ENCODE assay signal across 2 cellular contexts in the genomic region with DNA sequence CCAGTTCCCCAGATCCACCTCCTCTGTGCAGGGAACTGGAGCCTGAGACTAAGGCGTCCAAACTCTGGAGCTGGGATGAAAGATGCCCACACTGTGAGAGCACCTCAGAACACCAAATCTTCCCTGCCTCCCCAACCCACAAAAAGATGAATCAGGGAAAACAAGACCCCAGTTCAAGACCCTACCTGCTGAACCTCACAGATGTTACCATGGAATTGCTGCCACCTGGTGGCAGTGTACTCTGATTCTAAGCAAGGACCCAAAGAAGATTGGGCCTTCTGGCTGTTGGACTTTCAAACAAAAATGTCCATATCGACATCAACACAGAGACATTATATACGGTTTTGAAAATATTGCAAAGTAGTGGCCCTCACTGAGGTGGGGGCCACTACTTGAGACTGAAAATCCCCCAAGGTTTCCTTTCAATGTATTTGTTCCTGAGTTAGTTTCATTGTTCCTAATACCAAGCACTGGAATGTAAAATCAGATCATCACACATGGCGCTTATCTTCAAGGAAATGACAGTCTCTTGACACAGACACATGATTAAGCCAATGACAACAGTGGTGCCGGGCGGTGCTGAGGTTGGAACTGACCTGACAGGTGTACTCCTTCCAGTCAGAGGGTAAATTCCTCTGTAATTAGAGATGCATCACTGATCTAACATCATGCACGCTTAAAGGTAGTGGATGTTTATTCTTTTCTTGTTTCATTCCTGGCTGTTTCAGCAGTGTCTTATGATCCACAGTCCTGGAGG.
TF ChIP-seq lines count a peak whose summit lies in the region.

No MANE protein-coding gene starts in this region.

TF ChIP-seq in HCT116, 20 proteins besides CTCF, POLR2A, EP300 and RAD21:
- TF ChIP-seq SP1 (IDR thresholded peaks at IDR 0.05; ENCODE audit: low read depth) (no peak), CEBPB (IDR thresholded peaks at IDR 0.05; ENCODE audit: low read depth) (no peak), CBX3 (IDR thresholded peaks at IDR 0.05; ENCODE audit: low read depth) (no peak), JUND (IDR thresholded peaks at IDR 0.05) (no peak), ZNF274 (IDR thresholded peaks at IDR 0.05; ENCODE audit: low read depth, low read length) (no peak), SRF (IDR thresholded peaks at IDR 0.05; ENCODE audit: low read depth) (no peak), FOSL1 (IDR thresholded peaks at IDR 0.05; ENCODE audit: low read depth) (no peak), ELF1 (IDR thresholded peaks at IDR 0.05; ENCODE audit: borderline replicate concordance, low read depth) (no peak), TCF7L2 (IDR thresholded peaks at IDR 0.05; ENCODE audit: borderline replicate concordance, extremely low read depth, insufficient read depth, insufficient read length) (no peak), SIN3A (IDR thresholded peaks at IDR 0.05; ENCODE audit: low read depth) (no peak), ZBTB33 (IDR thresholded peaks at IDR 0.05; ENCODE audit: extremely low read depth, insufficient replicate concordance, low read length) (no peak)
- TF ChIP-seq, protein P1, sequence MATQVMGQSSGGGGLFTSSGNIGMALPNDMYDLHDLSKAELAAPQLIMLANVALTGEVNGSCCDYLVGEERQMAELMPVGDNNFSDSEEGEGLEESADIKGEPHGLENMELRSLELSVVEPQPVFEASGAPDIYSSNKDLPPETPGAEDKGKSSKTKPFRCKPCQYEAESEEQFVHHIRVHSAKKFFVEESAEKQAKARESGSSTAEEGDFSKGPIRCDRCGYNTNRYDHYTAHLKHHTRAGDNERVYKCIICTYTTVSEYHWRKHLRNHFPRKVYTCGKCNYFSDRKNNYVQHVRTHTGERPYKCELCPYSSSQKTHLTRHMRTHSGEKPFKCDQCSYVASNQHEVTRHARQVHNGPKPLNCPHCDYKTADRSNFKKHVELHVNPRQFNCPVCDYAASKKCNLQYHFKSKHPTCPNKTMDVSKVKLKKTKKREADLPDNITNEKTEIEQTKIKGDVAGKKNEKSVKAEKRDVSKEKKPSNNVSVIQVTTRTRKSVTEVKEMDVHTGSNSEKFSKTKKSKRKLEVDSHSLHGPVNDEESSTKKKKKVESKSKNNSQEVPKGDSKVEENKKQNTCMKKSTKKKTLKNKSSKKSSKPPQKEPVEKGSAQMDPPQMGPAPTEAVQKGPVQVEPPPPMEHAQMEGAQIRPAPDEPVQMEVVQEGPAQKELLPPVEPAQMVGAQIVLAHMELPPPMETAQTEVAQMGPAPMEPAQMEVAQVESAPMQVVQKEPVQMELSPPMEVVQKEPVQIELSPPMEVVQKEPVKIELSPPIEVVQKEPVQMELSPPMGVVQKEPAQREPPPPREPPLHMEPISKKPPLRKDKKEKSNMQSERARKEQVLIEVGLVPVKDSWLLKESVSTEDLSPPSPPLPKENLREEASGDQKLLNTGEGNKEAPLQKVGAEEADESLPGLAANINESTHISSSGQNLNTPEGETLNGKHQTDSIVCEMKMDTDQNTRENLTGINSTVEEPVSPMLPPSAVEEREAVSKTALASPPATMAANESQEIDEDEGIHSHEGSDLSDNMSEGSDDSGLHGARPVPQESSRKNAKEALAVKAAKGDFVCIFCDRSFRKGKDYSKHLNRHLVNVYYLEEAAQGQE (IDR thresholded peaks at IDR 0.05; ENCODE audit: low read depth), result no peak
- TF ChIP-seq, protein P2, sequence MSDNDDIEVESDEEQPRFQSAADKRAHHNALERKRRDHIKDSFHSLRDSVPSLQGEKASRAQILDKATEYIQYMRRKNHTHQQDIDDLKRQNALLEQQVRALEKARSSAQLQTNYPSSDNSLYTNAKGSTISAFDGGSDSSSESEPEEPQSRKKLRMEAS (IDR thresholded peaks at IDR 0.05), result no peak

TF ChIP-seq in liver, 16 proteins besides CTCF, POLR2A, EP300 and RAD21:
- TF ChIP-seq EGR1 (IDR thresholded peaks at IDR 0.05; ENCODE audit: low read depth in 2 of 2) (no peak), JUND (IDR thresholded peaks at IDR 0.05) (no peak), FOXA2 (IDR thresholded peaks at IDR 0.05) (no peak)
- TF ChIP-seq, protein P1 (IDR thresholded peaks at IDR 0.05), result no peak
